ENCODE assay signal across 8 cellular contexts in genomic region chr7:93148135-93148534, GRCh38. TPM values are rescaled to one million over a fixed set of nuclear protein-coding genes. Genes with fewer than 3 reads are reported as not detected.
DNase-seq lines count a peak whose midpoint lies in the region; ATAC-seq lines count a peak whose summit lies in the region.

Gene SAMD9L (minus strand): TSS chr7:93148385. CDS start chr7:93135971, 12,414 bp downstream.

- peaks cover 5% of the 10 kb centered on the region for H3K4me1 ChIP-seq in right cardiac atrium (ENCODE audit: control insufficient read depth, insufficient read depth, low read length)
- peaks cover 0 to 27% (median 22%) of the 10 kb centered on the region in 5 donors for H3K4me1 ChIP-seq in subcutaneous abdominal adipose tissue (ENCODE audit: control insufficient read depth in 5 of 5, insufficient read depth in 5 of 5, low read length in 5 of 5)

- peaks cover 3% of the 10 kb centered on the region for H3K9me3 Mint-ChIP-seq in activated CD4-positive, alpha-beta memory T cell treated with anti-CD3 and anti-CD28 coated beads, Interleukin-2, amount 10 ng/mL, durations not matched to agents 7 days and 5 days

- no peaks in the 10 kb centered on the region for H3K27me3 Mint-ChIP-seq in activated CD4-positive, alpha-beta memory T cell treated with anti-CD3 and anti-CD28 coated beads, Interleukin-2, amount 10 ng/mL, durations not matched to agents 7 days and 5 days

- H3K4me1 Mint-ChIP-seq in activated CD4-positive, alpha-beta memory T cell treated with anti-CD3 and anti-CD28 coated beads, Interleukin-2, amount 10 ng/mL, durations not matched to agents 7 days and 5 days = peaks cover 42% of the 10 kb centered on the region

- H3K9ac ChIP-seq in subcutaneous abdominal adipose tissue (ENCODE audit: low read length in 5 of 5) = peak within 1 kb of the TSS; percentile 72 to 79 (median 74)

- intact Hi-C loops in right cardiac atrium (cut with DNase I) = no loop called here

- H3K4me3 ChIP-seq in right cardiac atrium (ENCODE audit: low read length) (peak within 1 kb of the TSS; percentile 92), subcutaneous abdominal adipose tissue (ENCODE audit: low read depth in 1 of 5, low read length in 5 of 5) (peak within 1 kb of the TSS; percentile 60 to 82 (median 74))

- peaks cover 32% of the 10 kb centered on the region for H3K36me3 Mint-ChIP-seq in activated CD4-positive, alpha-beta memory T cell treated with anti-CD3 and anti-CD28 coated beads, Interleukin-2, amount 10 ng/mL, durations not matched to agents 7 days and 5 days (ENCODE audit: low read depth)

- CTCF ChIA-PET in activated CD4-positive, alpha-beta memory T cell treated with anti-CD3 and anti-CD28 coated beads, Interleukin-2, amount 10 ng/mL, durations not matched to agents 7 days and 5 days (lab: Charles Lee) = interaction anchor here (1.3 to 2.5 kb wide), 2 partner anchors 80 to 84 kb away, joined by 3 to 8 read pairs; partner anchors contain the start of gene VPS50

- H3K9me3 ChIP-seq in right cardiac atrium (ENCODE audit: control insufficient read depth, low read length) (no peaks in the 10 kb centered on the region), subcutaneous abdominal adipose tissue (ENCODE audit: control insufficient read depth in 5 of 5, low read length in 5 of 5) (no peaks in the 10 kb centered on the region)

- 21% methylated on average over 2 of the region's 2 CpGs for WGBS in right cardiac atrium

- H3K4me3 Mint-ChIP-seq in activated CD4-positive, alpha-beta memory T cell treated with anti-CD3 and anti-CD28 coated beads, Interleukin-2, amount 10 ng/mL, durations not matched to agents 7 days and 5 days = peak within 1 kb of the TSS; percentile 91

- H3K27ac ChIP-seq in right cardiac atrium (ENCODE audit: low read length) (peak within 1 kb of the TSS; percentile 27), subcutaneous abdominal adipose tissue (ENCODE audit: low read depth, low read length) (peak within 1 kb of the TSS; percentile 71)

- DNase-seq in Ammon's horn (ENCODE audit: low spot score) (peak; percentile 20), right cardiac atrium (no peak), NCI-H524 treated with DMSO at 0.1 percent for 48 hours (lab: John Stamatoyannopoulos, UW) (no peak), NCI-H2196 (lab: John Stamatoyannopoulos, UW; ENCODE audit: unreplicated experiment) (no peak)
- no peak for DNase-seq in activated CD4-positive, alpha-beta memory T cell treated with anti-CD3 and anti-CD28 coated beads, Interleukin-2, amount 10 ng/mL, durations not matched to agents 7 days and 5 days

- POLR2A ChIA-PET in activated CD4-positive, alpha-beta memory T cell treated with anti-CD3 and anti-CD28 coated beads, Interleukin-2, amount 10 ng/mL, durations not matched to agents 7 days and 5 days (lab: Charles Lee) = interaction anchor here (0.7 to 2.6 kb wide), 9 partner anchors 16 to 338 kb away, joined by 3 to 46 read pairs (median 4); partner anchors contain the start of genes SAMD9 and VPS50

- H3K27me3 ChIP-seq in right cardiac atrium (ENCODE audit: control insufficient read depth, insufficient read depth) (no peaks in the 10 kb centered on the region), subcutaneous abdominal adipose tissue (ENCODE audit: control insufficient read depth in 5 of 5, insufficient read depth in 4 of 5, low read length in 5 of 5) (no peaks in the 10 kb centered on the region)

- ATAC-seq in GM19328 (IDR thresholded peaks at IDR 0.05; ENCODE audit: unreplicated experiment) (peak; percentile 56), HG03521 (IDR thresholded peaks at IDR 0.05; ENCODE audit: unreplicated experiment) (peak; percentile 61), right cardiac atrium (peak; percentile 78 to 79)

- peaks cover 12 to 18% (median 16%) of the 10 kb centered on the region in 5 donors for H3K36me3 ChIP-seq in subcutaneous abdominal adipose tissue (ENCODE audit: control insufficient read depth in 5 of 5, insufficient read depth in 5 of 5, low read length in 5 of 5)

- H3K27ac Mint-ChIP-seq in activated CD4-positive, alpha-beta memory T cell treated with anti-CD3 and anti-CD28 coated beads, Interleukin-2, amount 10 ng/mL, durations not matched to agents 7 days and 5 days = peak within 1 kb of the TSS; percentile 91

RNA-seq across cellular contexts. Expression of gene SAMD9L, which starts in this region (rescaled TPM):
- total RNA-seq in activated CD4-positive, alpha-beta memory T cell treated with anti-CD3 and anti-CD28 coated beads, Interleukin-2, amount 10 ng/mL, durations not matched to agents 7 days and 5 days = 100 to 1,000 TPM; 181 to 184 TPM
- total RNA-seq in right cardiac atrium = 1 to 10 TPM; 4.3 to 7.4 (median 6.6) TPM
- polyA plus RNA-seq in right cardiac atrium = 2.8 TPM

Comparison
In these comparisons a context has a peak if more than half of its experiments do, and no peak if none do; other contexts are left out.
1. RNA of gene SAMD9L (total RNA-seq): 181 to 184 TPM in activated CD4-positive, alpha-beta memory T cell treated with anti-CD3 and anti-CD28 coated beads, Interleukin-2, amount 10 ng/mL, durations not matched to agents 7 days and 5 days; 4.3 to 7.4 TPM in right cardiac atrium; every median in the first group is over 10 times any median in the second.
2. Peak in every context shown above with its lines, with median percentiles within 50 percentile points of each other: ATAC-seq.